In the genomic region with DNA sequence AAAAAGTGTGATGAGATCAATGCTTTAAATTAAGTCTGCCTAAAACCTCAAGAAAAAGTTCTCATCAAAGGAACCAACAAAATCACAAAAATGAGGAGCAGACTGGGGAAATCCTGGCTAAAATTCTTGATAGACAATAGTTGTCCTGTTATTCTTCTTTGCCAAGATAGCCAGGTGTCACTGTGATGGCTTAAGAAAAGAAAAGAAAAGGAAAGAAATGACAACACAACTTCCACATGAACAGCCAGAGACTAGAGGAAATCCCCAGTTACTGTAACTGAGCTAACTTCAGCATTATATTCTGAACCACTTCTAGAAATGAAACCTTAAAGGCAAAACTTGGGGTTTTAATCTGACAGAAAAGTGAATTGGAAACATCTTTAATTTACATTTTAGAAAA, we compare ENCODE assay signal across 13 cellular contexts.
DNase-seq lines count a peak whose midpoint lies in the region; ATAC-seq lines count a peak whose summit lies in the region.
"Had no signal": no experiment of that assay in that cellular context is flagged by ENCODE, and none has a peak within 500 bp of the region (broad histone marks: within the 10 kb centered on the region; RNA-seq: fewer than 3 reads in every experiment).

No MANE protein-coding gene starts in this region.

- no peak for DNase-seq in amygdala (lab: John Stamatoyannopoulos, UW)
- no peak for DNase-seq in SW 1271 (lab: John Stamatoyannopoulos, UW)
- no peak for DNase-seq in activated CD8-positive, alpha-beta memory T cell treated with anti-CD3 and anti-CD28 coated beads, Interleukin-2, amount 50 U/mL, for 48 hours
- no peak for DNase-seq in H4 (ENCODE audit: low spot score)
- DNase-seq: activated naive CD8-positive, alpha-beta T cell treated with anti-CD3 and anti-CD28 coated beads, Interleukin-2, amount 10 ng/mL, durations not matched to agents 7 days and 5 days; H7; kidney glomerular epithelial cell; PC-3 had no signal

- ATAC-seq in GM18498 (IDR thresholded peaks at IDR 0.05; ENCODE audit: unreplicated experiment) (peak; percentile 56), GM19455 (IDR thresholded peaks at IDR 0.05; ENCODE audit: unreplicated experiment) (peak; percentile 64), HG02852 (IDR thresholded peaks at IDR 0.05; ENCODE audit: unreplicated experiment) (peak; percentile 82), HG03571 (IDR thresholded peaks at IDR 0.05; ENCODE audit: unreplicated experiment) (peak; percentile 57)
- ATAC-seq: natural killer cell treated with Interleukin-12 subunit alpha and Interleukin-12 subunit beta and Interleukin-15 and Interleukin-18, amount 100 ng/mL, for 72 hours; PC-3 had no signal
